In the genomic region with DNA sequence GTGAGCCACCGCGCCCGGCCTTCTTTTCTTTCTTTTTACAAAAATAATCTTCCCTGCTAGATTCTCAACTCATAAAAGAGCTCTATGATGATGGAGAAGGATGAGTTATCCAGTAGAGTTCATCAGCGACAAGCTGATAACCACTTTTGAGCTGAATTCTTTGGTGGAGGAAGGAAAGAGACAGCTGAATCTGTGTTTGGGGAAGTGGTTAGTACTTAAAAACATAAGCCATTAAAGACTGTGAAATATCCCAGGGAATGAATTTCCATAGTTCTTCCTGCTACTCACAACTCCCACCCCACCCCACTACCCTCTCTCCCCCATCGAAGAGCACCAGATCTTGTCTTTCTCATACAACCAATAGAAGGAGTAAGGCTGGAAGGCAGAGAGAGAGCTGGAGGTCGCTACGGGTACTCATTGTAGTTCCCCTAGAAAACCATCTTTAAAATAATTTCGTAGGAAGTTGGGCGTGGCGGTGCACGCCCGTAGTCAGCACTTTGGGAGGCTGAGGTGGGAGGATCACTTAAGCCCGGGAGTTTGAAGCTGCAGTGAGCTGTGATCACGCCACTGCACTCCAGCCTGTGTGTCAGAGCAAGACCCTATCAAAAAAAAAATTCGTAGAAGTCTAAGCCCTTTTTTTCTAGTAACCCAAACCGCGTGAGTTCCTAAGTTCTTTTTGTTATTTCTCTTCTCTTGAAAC, we compare ENCODE assay signal across 8 cellular contexts. TPM values are rescaled to one million over a fixed set of nuclear protein-coding genes. Genes with fewer than 3 reads are reported as not detected.
A peak's percentile ranks its signal among the peaks of the same experiment; 100 is the strongest.
DNase-seq lines count a peak whose midpoint lies in the region; ATAC-seq and TF ChIP-seq lines count a peak whose summit lies in the region.

No MANE protein-coding gene starts in this region.

- peak overlapping the region; percentile 67; the same call in 1 of the 2 replicates for H3K4me3 ChIP-seq in GM08714 (ENCODE audit: low read length)
- H3K4me3 ChIP-seq in iPS-18a (ENCODE audit: low read length) = peak overlapping the region; percentile 78

- H3K36me3 ChIP-seq in iPS-18a (ENCODE audit: control insufficient read depth, low read depth, low read length) = peaks cover 18% of the 10 kb centered on the region

- ATAC-seq in activated T-cell treated with anti-CD3 and anti-CD28 coated beads, Interleukin-2, amount 50 U/mL, for 4 hours = peak; percentile 44 to 48

- peaks cover 16 to 20% (median 19%) of the 10 kb centered on the region in 3 donors for H3K4me1 Mint-ChIP-seq in IgD-negative memory B cell
- H3K4me1 Mint-ChIP-seq in activated T-cell treated with anti-CD3 and anti-CD28 coated beads, Interleukin-2, amount 50 U/mL, for 4 hours (ENCODE audit: low read depth) = peaks cover 21% of the 10 kb centered on the region

- peaks cover 3% of the 10 kb centered on the region for H3K4me1 ChIP-seq in iPS-18a (ENCODE audit: control insufficient read depth, low read depth, low read length)

- H3K27ac Mint-ChIP-seq in IgD-negative memory B cell = peak overlapping the region; percentile 81 to 98 (median 94)

- no peak overlapping the region for H3K9ac ChIP-seq in iPS-18a (ENCODE audit: low read length)

- no peaks in the 10 kb centered on the region for H3K36me3 Mint-ChIP-seq in IgD-negative memory B cell
- no peaks in the 10 kb centered on the region for H3K36me3 Mint-ChIP-seq in activated T-cell treated with anti-CD3 and anti-CD28 coated beads, Interleukin-2, amount 50 U/mL, for 4 hours (ENCODE audit: insufficient read depth)

- H3K27me3 ChIP-seq in iPS-18a (ENCODE audit: control insufficient read depth, insufficient read depth, low read length) = no peaks in the 10 kb centered on the region

- no peaks in the 10 kb centered on the region for H3K9me3 ChIP-seq in iPS-18a (ENCODE audit: control insufficient read depth, low read depth, low read length)

- H3K4me3 Mint-ChIP-seq in IgD-negative memory B cell = peak overlapping the region; percentile 96 to 99 (median 98)
- H3K4me3 Mint-ChIP-seq in activated T-cell treated with anti-CD3 and anti-CD28 coated beads, Interleukin-2, amount 50 U/mL, for 4 hours = peak overlapping the region; percentile 99

- H3K27ac ChIP-seq in iPS-18a (ENCODE audit: low read length) = no peak overlapping the region
- no peak overlapping the region for H3K27ac ChIP-seq in caudate nucleus (ENCODE audit: low read depth, low read length)

- H3K27me3 Mint-ChIP-seq in IgD-negative memory B cell = no peaks in the 10 kb centered on the region
- no peaks in the 10 kb centered on the region for H3K27me3 Mint-ChIP-seq in activated T-cell treated with anti-CD3 and anti-CD28 coated beads, Interleukin-2, amount 50 U/mL, for 4 hours (ENCODE audit: low read depth)

- no peaks in the 10 kb centered on the region for H3K9me3 Mint-ChIP-seq in IgD-negative memory B cell
- no peaks in the 10 kb centered on the region for H3K9me3 Mint-ChIP-seq in activated T-cell treated with anti-CD3 and anti-CD28 coated beads, Interleukin-2, amount 50 U/mL, for 4 hours

- no peak for TF ChIP-seq CTCF in GM10266 (IDR thresholded peaks at IDR 0.05; ENCODE audit: control insufficient read depth, insufficient read depth, low read depth, missing control alignments)

- DNase-seq in activated T-cell treated with anti-CD3 and anti-CD28 coated beads, Interleukin-2, amount 50 U/mL, for 4 hours = peak; percentile 15
- DNase-seq in stimulated activated CD4-positive, alpha-beta T cell treated with anti-CD3 and anti-CD28 coated beads, Interleukin-4, amount 100 ng/mL, for 1 hour = peak; percentile 34
- DNase-seq in GM10266 (ENCODE audit: extremely low spot score) = no peak
- DNase-seq in caudate nucleus (lab: John Stamatoyannopoulos, UW) = no peak
- no peak for DNase-seq in germinal center (ENCODE audit: low spot score)

RNA-seq across cellular contexts. Expression of a gene that starts 0.6 kb away (rescaled TPM):
- polyA plus RNA-seq in IgD-negative memory B cell = not detected
- total RNA-seq in activated T-cell treated with anti-CD3 and anti-CD28 coated beads, Interleukin-2, amount 50 U/mL, for 4 hours = 10 to 100 TPM; 19.9 to 21.9 (median 20.0) TPM

RNA-seq across cellular contexts. Expression of a gene that starts 27.9 kb away (rescaled TPM):
- 1,442 TPM for polyA plus RNA-seq in IgD-negative memory B cell
- 100 to 1,000 TPM; 393 to 403 (median 400) TPM for total RNA-seq in activated T-cell treated with anti-CD3 and anti-CD28 coated beads, Interleukin-2, amount 50 U/mL, for 4 hours

RNA-seq across cellular contexts. Expression of a gene that starts 32.0 kb away (rescaled TPM):
- 50.4 TPM for polyA plus RNA-seq in IgD-negative memory B cell
- total RNA-seq in activated T-cell treated with anti-CD3 and anti-CD28 coated beads, Interleukin-2, amount 50 U/mL, for 4 hours = 100 to 1,000 TPM; 121 to 149 (median 128) TPM

RNA-seq across cellular contexts. Expression of a gene that starts 35.5 kb away (rescaled TPM):
- polyA plus RNA-seq in IgD-negative memory B cell = 4.8 TPM
- 10 to 100 TPM; 34.4 to 38.4 (median 38.0) TPM for total RNA-seq in activated T-cell treated with anti-CD3 and anti-CD28 coated beads, Interleukin-2, amount 50 U/mL, for 4 hours

RNA-seq across cellular contexts. Expression of a gene that starts 54.0 kb away (rescaled TPM):
- polyA plus RNA-seq in IgD-negative memory B cell = 41.3 TPM
- 10 to 100 TPM; 84.6 to 95.9 (median 91.2) TPM for total RNA-seq in activated T-cell treated with anti-CD3 and anti-CD28 coated beads, Interleukin-2, amount 50 U/mL, for 4 hours

Comparison
In these comparisons a context has a peak if more than half of its experiments do, and no peak if none do; other contexts are left out.
1. DNase-seq: peak in activated T-cell treated with anti-CD3 and anti-CD28 coated beads, Interleukin-2, amount 50 U/mL, for 4 hours (single experiment) and stimulated activated CD4-positive, alpha-beta T cell treated with anti-CD3 and anti-CD28 coated beads, Interleukin-4, amount 100 ng/mL, for 1 hour (single experiment); none in GM10266 (single experiment), caudate nucleus (0 of 61) and germinal center (single experiment).